Comparison of ENCODE assay signal across 16 cellular contexts in the genomic region with DNA sequence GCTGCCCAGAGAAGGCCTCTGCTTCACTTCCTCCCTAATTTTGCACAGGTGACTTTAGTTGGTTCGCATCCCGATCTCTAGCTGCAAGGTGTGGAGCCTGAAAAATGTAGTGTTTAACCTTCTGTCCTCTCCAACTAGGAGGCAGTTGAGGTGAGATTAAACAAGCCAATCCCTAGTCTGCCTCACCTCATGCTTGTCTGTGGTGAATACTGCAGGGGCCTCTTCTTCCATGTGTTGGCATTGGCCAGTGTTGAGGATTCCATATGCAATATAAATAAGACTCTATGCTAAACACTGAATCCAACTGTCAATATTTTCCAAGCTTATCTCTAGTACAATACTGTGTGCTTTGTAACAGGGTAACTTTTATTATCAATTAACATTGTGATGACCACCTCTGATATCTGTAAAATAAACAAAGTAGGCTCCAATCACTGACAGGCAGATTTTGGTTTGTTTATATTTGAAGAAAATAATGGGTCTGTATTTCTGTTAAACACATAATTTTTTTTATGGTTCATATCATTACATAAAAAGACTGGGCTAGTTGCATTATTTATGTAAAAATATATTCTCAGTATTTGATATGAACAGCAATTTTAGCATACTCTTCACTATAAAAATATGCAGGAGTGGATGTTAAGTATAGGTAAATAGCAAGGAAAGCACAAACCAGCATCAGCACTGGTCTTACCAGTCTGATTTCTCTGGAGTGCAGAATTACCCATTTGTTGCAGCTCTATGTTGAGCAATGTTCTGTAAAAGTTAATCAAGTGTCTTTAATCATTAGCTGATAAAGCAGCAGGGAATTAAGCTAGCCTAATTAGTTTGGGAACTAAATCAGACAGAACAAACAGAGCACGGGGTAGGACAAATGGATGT.
DNase-seq lines count a peak whose midpoint lies in the region; ATAC-seq and TF ChIP-seq lines count a peak whose summit lies in the region.
"Had no signal": no experiment of that assay in that cellular context is flagged by ENCODE, and none has a peak within 500 bp of the region (broad histone marks: within the 10 kb centered on the region; RNA-seq: fewer than 3 reads in every experiment).

No MANE protein-coding gene starts in this region.

- TF ChIP-seq CTCF in HEK293 (tag by site-specific recombination; IDR thresholded peaks at IDR 0.05) = no peak
- TF ChIP-seq CTCF in neural progenitor cell (IDR thresholded peaks at IDR 0.05) = no peak

- H3K4me3 ChIP-seq in HEK293 (ENCODE audit: low read depth, low read length) (no peak overlapping the region), neural progenitor cell (no peak overlapping the region)
- H3K4me3 ChIP-seq: BLaER1 had no signal

- H3K4me2 ChIP-seq in neural progenitor cell = peak overlapping the region; percentile 53
- H3K4me2 ChIP-seq: BLaER1 had no signal

- no peak overlapping the region for H3K27ac ChIP-seq in HEK293 (ENCODE audit: extremely low read depth, low read depth, low read length)
- no peak overlapping the region for H3K27ac ChIP-seq in neural progenitor cell
- H3K27ac ChIP-seq: BLaER1 had no signal

- no peak overlapping the region for H3K27ac Mint-ChIP-seq in neural progenitor cell
- H3K27ac Mint-ChIP-seq: T-helper 1 cell treated with Interleukin-12 subunit alpha and Interleukin-12 subunit beta and Interleukin-4 antibody, amounts not matched to agents 30 μg/mL and 1 μg/mL, for 36 hours had no signal

- H3K36me3 Mint-ChIP-seq in neural progenitor cell = peaks cover 3% of the 10 kb centered on the region

- DNase-seq in SIG-M5 treated with dmso at 0.1 percent for 504 hours (lab: John Stamatoyannopoulos, UW; ENCODE audit: unreplicated experiment) (peak; percentile 4), SIG-M5 (lab: John Stamatoyannopoulos, UW) (no peak), NCI-H748 treated with DMSO at 0.1 percent for 48 hours (lab: John Stamatoyannopoulos, UW) (peak; percentile 25), neural progenitor cell (ENCODE audit: low spot score) (no peak), NCI-H524 treated with DMSO at 0.1 percent for 48 hours (lab: John Stamatoyannopoulos, UW) (no peak), NCI-H774 (lab: John Stamatoyannopoulos, UW) (no peak)
- DNase-seq: KBM-7, NCI-H1105 treated with DMSO at 0.1 percent for 48 hours, NCI-H187, NCI-H226, NCI-H524, SHP77 treated with DMSO at 0.1 percent for 48 hours had no signal

- H3K27me3 Mint-ChIP-seq in neural progenitor cell (ENCODE audit: insufficient read depth, low read depth) = no peaks in the 10 kb centered on the region

- no peak overlapping the region for H3K9ac ChIP-seq in neural progenitor cell
- H3K9ac ChIP-seq: BLaER1 had no signal

- no peaks in the 10 kb centered on the region for H4K20me1 ChIP-seq in neural progenitor cell (ENCODE audit: low read depth)
- H4K20me1 ChIP-seq: BLaER1 had no signal

- H3K36me3 ChIP-seq in HEK293 (ENCODE audit: control insufficient read depth in 2 of 2, insufficient read depth in 1 of 2, low read length in 2 of 2) = peaks cover 0 to 4% of the 10 kb centered on the region in 2 experiments; a peak in 1 of 3 replicates
- no peaks in the 10 kb centered on the region for H3K36me3 ChIP-seq in neural progenitor cell
- H3K36me3 ChIP-seq: BLaER1 had no signal

- CTCF ChIA-PET in HEK293 (lab: Yijun Ruan, JAX) = interaction anchor here (0.6 to 1.2 kb wide), 3 partner anchors 19 to 103 kb away, joined by 3 to 6 read pairs (median 4); no protein-coding TSS in a partner anchor

- peaks cover 38% of the 10 kb centered on the region for H3F3A ChIP-seq in neural progenitor cell (ENCODE audit: low read depth)

- H3K4me1 ChIP-seq in HEK293 (ENCODE audit: control insufficient read depth, insufficient read depth, low read length) (peaks cover 31% of the 10 kb centered on the region), neural progenitor cell (peaks cover 69% of the 10 kb centered on the region)
- H3K4me1 ChIP-seq: BLaER1 had no signal

- POLR2A ChIA-PET in HEK293 (lab: Yijun Ruan, JAX) = interaction anchor here (0.6 kb wide), 1 partner anchor 11 kb away, joined by 7 read pairs; no protein-coding TSS in a partner anchor

- no peaks in the 10 kb centered on the region for H3K9me3 Mint-ChIP-seq in neural progenitor cell
- H3K9me3 Mint-ChIP-seq: T-helper 1 cell treated with Interleukin-12 subunit alpha and Interleukin-12 subunit beta and Interleukin-4 antibody, amounts not matched to agents 30 μg/mL and 1 μg/mL, for 36 hours had no signal

- H3K4me3 Mint-ChIP-seq in neural progenitor cell = no peak overlapping the region
- H3K4me3 Mint-ChIP-seq: T-helper 1 cell treated with Interleukin-12 subunit alpha and Interleukin-12 subunit beta and Interleukin-4 antibody, amounts not matched to agents 30 μg/mL and 1 μg/mL, for 36 hours had no signal

- H3K4me1 Mint-ChIP-seq in neural progenitor cell = peaks cover 58% of the 10 kb centered on the region

- no peaks in the 10 kb centered on the region for H3K27me3 ChIP-seq in neural progenitor cell
- H3K27me3 ChIP-seq: BLaER1 had no signal

- H3K79me2 ChIP-seq in neural progenitor cell (ENCODE audit: low read depth) = peaks cover 20% of the 10 kb centered on the region

- no peak for ATAC-seq in HG02870 (IDR thresholded peaks at IDR 0.05; ENCODE audit: unreplicated experiment)

- H3K9me3 ChIP-seq in HEK293 (ENCODE audit: control insufficient read depth, insufficient read depth, low read depth, low read length) = no peaks in the 10 kb centered on the region
- no peaks in the 10 kb centered on the region for H3K9me3 ChIP-seq in neural progenitor cell (ENCODE audit: low read depth)
- H3K9me3 ChIP-seq: BLaER1 had no signal

- no peak overlapping the region for H2AFZ ChIP-seq in neural progenitor cell (replicated peaks)

TF ChIP-seq in HEK293, 187 proteins besides CTCF, POLR2A, EP300 and RAD21:
- TF ChIP-seq ZNF792 (tag by site-specific recombination; IDR thresholded peaks at IDR 0.05) = no peak
- TF ChIP-seq ZNF571 (tag by site-specific recombination; IDR thresholded peaks at IDR 0.05) = no peak
- no peak for TF ChIP-seq ZNF169 (tag by site-specific recombination; IDR thresholded peaks at IDR 0.05)
- TF ChIP-seq IKZF3 (tag by site-specific recombination; IDR thresholded peaks at IDR 0.05) = no peak
- TF ChIP-seq ZNF747 (tag by site-specific recombination; IDR thresholded peaks at IDR 0.05) = no peak
- TF ChIP-seq ZBTB17 (tag by site-specific recombination; IDR thresholded peaks at IDR 0.05) = peak; percentile 41; the same call in 1 of the 2 replicates
- 0 out of 2 replicates have a peak, but pooled peaks have one; percentile 15 for TF ChIP-seq ZXDB (tag by site-specific recombination; IDR thresholded peaks at IDR 0.05)
- no peak for TF ChIP-seq PRDM6 (tag by site-specific recombination; IDR thresholded peaks at IDR 0.05)
- TF ChIP-seq ZNF280D (tag by site-specific recombination; IDR thresholded peaks at IDR 0.05) = no peak
- no peak for TF ChIP-seq ZNF221 (tag by site-specific recombination; IDR thresholded peaks at IDR 0.05; ENCODE audit: borderline replicate concordance)
TF ChIP-seq in HEK293: peak in this region for 2.

Comparison
In these comparisons a context has a peak if more than half of its experiments do, and no peak if none do; other contexts are left out.
1. DNase-seq: peak in SIG-M5 treated with dmso at 0.1 percent for 504 hours (single experiment) and NCI-H748 treated with DMSO at 0.1 percent for 48 hours (single experiment); none in SIG-M5 (single experiment), neural progenitor cell (single experiment), NCI-H524 treated with DMSO at 0.1 percent for 48 hours (single experiment) and NCI-H774 (single experiment).